Comparison of ENCODE assay signal across 1 cellular context in genomic region chr13:50612717-50613116, GRCh38.
TF ChIP-seq lines count a peak whose summit lies in the region.

No MANE protein-coding gene starts in this region.

TF ChIP-seq in WTC11, 78 proteins besides CTCF, POLR2A, EP300 and RAD21 (continued from another document):
- TF ChIP-seq E2F4 (CRISPR knock-in tag; IDR thresholded peaks at IDR 0.05; ENCODE audit: borderline replicate concordance, low read depth) (no peak), AFF4 (CRISPR knock-in tag; IDR thresholded peaks at IDR 0.05; ENCODE audit: borderline replicate concordance) (no peak), ATF1 (CRISPR knock-in tag; IDR thresholded peaks at IDR 0.05) (no peak), ESRRA (CRISPR knock-in tag; IDR thresholded peaks at IDR 0.05; ENCODE audit: borderline replicate concordance) (no peak), ZNF512 (CRISPR knock-in tag; IDR thresholded peaks at IDR 0.05; ENCODE audit: borderline replicate concordance) (no peak), TP53 (CRISPR knock-in tag; IDR thresholded peaks at IDR 0.05) (no peak), ZNF396 (CRISPR knock-in tag; IDR thresholded peaks at IDR 0.05; ENCODE audit: borderline replicate concordance) (no peak), ZNF317 (CRISPR knock-in tag; IDR thresholded peaks at IDR 0.05; ENCODE audit: borderline replicate concordance, low read depth) (no peak), TEAD1 (CRISPR knock-in tag; IDR thresholded peaks at IDR 0.05) (no peak), ZNF232 (CRISPR knock-in tag; IDR thresholded peaks at IDR 0.05) (no peak), CREB1 (CRISPR knock-in tag; IDR thresholded peaks at IDR 0.05) (no peak), KAT7 (CRISPR knock-in tag; IDR thresholded peaks at IDR 0.05; ENCODE audit: borderline replicate concordance) (no peak), RELA (CRISPR knock-in tag; IDR thresholded peaks at IDR 0.05; ENCODE audit: borderline replicate concordance) (no peak)
